ENCODE assay signal across 8 cellular contexts in the genomic region with DNA sequence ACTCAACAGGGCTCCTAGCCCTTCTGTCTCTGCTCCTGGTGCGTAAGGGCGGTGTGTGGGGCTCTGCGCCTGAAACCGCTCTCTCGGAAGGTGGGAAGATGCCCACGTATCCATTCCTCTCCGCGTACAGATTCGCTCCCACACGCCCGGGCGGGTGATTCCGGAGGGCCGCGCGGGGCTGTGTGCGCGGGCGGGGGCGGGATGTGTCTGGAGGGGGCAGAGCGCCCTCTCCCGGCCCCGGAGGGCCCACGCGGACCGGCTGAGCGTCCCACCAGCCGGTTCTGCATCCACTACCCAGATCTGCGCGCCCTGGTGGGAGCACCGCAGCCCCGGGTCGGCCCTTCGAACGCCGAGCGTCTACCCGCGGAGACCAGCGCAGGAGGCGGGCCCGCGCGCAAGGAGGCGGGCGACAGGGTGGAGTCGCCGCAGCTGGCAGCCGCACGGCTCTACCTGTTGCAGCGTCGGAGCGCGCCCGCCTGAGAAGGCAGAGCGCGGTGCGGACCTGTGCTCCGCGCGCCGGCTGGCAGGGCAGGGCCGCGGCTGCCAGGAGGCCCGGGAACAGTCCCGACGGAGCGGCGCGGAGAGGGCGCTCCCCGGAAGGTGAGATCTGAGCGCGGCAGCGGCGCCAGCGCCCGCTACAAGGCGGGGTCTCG. TPM values are rescaled to one million over a fixed set of nuclear protein-coding genes. Genes with fewer than 3 reads are reported as not detected.
DNase-seq lines count a peak whose midpoint lies in the region; ATAC-seq and TF ChIP-seq lines count a peak whose summit lies in the region.

No MANE protein-coding gene starts in this region.

- peaks cover 72% of the 10 kb centered on the region for H3K27me3 ChIP-seq in neural cell (ENCODE audit: insufficient read depth, low read depth, low read length)

- peak; percentile 90 for DNase-seq in 8988T
- DNase-seq in GM13976 (ENCODE audit: low spot score), result peak; percentile 86
- DNase-seq in NCI-H2227 treated with DMSO at 0.1 percent for 48 hours (lab: John Stamatoyannopoulos, UW), result peak; percentile 66
- DNase-seq in activated T-cell treated with anti-CD3 and anti-CD28 coated beads, Interleukin-2, amount 50 U/mL, for 24 hours, result peak; percentile 73
- DNase-seq in fibroblast of villous mesenchyme (ENCODE audit: low read depth), result peak; percentile 55
- DNase-seq in superior temporal gyrus (ENCODE audit: extremely low spot score), result peak; percentile 63

- H3K9me3 Mint-ChIP-seq in activated T-cell treated with anti-CD3 and anti-CD28 coated beads, Interleukin-2, amount 50 U/mL, for 24 hours, result no peaks in the 10 kb centered on the region

- ATAC-seq in HG02973 (IDR thresholded peaks at IDR 0.05; ENCODE audit: unreplicated experiment), result peak; percentile 61

- H3K9me3 ChIP-seq in neural cell (ENCODE audit: low read length), result no peaks in the 10 kb centered on the region

- peak overlapping the region; percentile 72 for H3K4me3 Mint-ChIP-seq in activated T-cell treated with anti-CD3 and anti-CD28 coated beads, Interleukin-2, amount 50 U/mL, for 24 hours

- no peak overlapping the region for H3K27ac ChIP-seq in neural cell (ENCODE audit: low read length)

- no peak overlapping the region for H2AFZ ChIP-seq in neural cell (ENCODE audit: low read depth, low read length)

- no peak for TF ChIP-seq EP300 in neural cell (conservative IDR thresholded peaks at IDR 0.05; ENCODE audit: poor library complexity, severe bottlenecking)

- H3K4me1 Mint-ChIP-seq in activated T-cell treated with anti-CD3 and anti-CD28 coated beads, Interleukin-2, amount 50 U/mL, for 24 hours (ENCODE audit: low read depth), result peaks cover 27% of the 10 kb centered on the region

- H3K4me2 ChIP-seq in neural cell (ENCODE audit: low read length), result peak overlapping the region; percentile 83

- TF ChIP-seq RAD21 in neural cell (conservative IDR thresholded peaks at IDR 0.05), result peak; percentile 65

- H3K4me3 ChIP-seq in fibroblast of villous mesenchyme (ENCODE audit: low read depth, low read length) (peak overlapping the region; percentile 44), neural cell (ENCODE audit: low read length) (peak overlapping the region; percentile 84)

- no peaks in the 10 kb centered on the region for H3K36me3 ChIP-seq in neural cell (ENCODE audit: insufficient read depth, low read length)

- H3K9ac ChIP-seq in neural cell (ENCODE audit: low read length), result peak overlapping the region; percentile 34

- no peaks in the 10 kb centered on the region for H3F3A ChIP-seq in neural cell (ENCODE audit: insufficient read depth, low read length, poor library complexity, severe bottlenecking)

- H3K9me2 ChIP-seq in neural cell (ENCODE audit: insufficient read depth, low read length), result no peaks in the 10 kb centered on the region

- peak; percentile 88 for TF ChIP-seq CTCF in GM13976 (IDR thresholded peaks at IDR 0.05; ENCODE audit: borderline replicate concordance, control extremely low read depth, extremely low read depth, insufficient read depth, missing control alignments)
- peak; percentile 55 for TF ChIP-seq CTCF in fibroblast of villous mesenchyme (IDR thresholded peaks at IDR 0.05; ENCODE audit: insufficient read depth, low read depth, low read length)
- peak; percentile 85 for TF ChIP-seq CTCF in neural cell (IDR thresholded peaks at IDR 0.05; ENCODE audit: poor library complexity, severe bottlenecking)

- peaks cover 83% of the 10 kb centered on the region for H3K27me3 Mint-ChIP-seq in activated T-cell treated with anti-CD3 and anti-CD28 coated beads, Interleukin-2, amount 50 U/mL, for 24 hours

- H4K20me1 ChIP-seq in neural cell (ENCODE audit: insufficient read depth), result no peaks in the 10 kb centered on the region

- no peaks in the 10 kb centered on the region for H3K36me3 Mint-ChIP-seq in activated T-cell treated with anti-CD3 and anti-CD28 coated beads, Interleukin-2, amount 50 U/mL, for 24 hours (ENCODE audit: low read depth)

- no peak overlapping the region for H3K27ac Mint-ChIP-seq in activated T-cell treated with anti-CD3 and anti-CD28 coated beads, Interleukin-2, amount 50 U/mL, for 24 hours

- no peaks in the 10 kb centered on the region for H3K79me2 ChIP-seq in neural cell (replicated peaks; ENCODE audit: insufficient read depth, low read length)

- in situ Hi-C loops in GM13976 (cut with MboI; ENCODE audit: low sequenced_read_pairs, unreplicated experiment), result no loop called here

TF ChIP-seq in neural cell, 6 proteins besides CTCF, POLR2A, EP300 and RAD21:
- no peak for TF ChIP-seq TAF1 (IDR thresholded peaks at IDR 0.05; ENCODE audit: low read depth)
- peak; percentile 53 for TF ChIP-seq SMC3 (conservative IDR thresholded peaks at IDR 0.05; ENCODE audit: poor library complexity)
- peak; percentile 47 for TF ChIP-seq MXI1 (conservative IDR thresholded peaks at IDR 0.05; ENCODE audit: poor library complexity, severe bottlenecking)

RNA-seq across cellular contexts. Expression of a gene that starts 1.4 kb away (rescaled TPM):
- total RNA-seq in fibroblast of villous mesenchyme, result not detected in 2 replicates
- 0.11 TPM in 1 of 2 replicates, not detected in the other for polyA plus RNA-seq in neural cell
- not detected in 2 replicates for polyA minus RNA-seq in neural cell
